13 cellular contexts compared by ENCODE assay signal in genomic region chr9:99445920-99446319, GRCh38.
DNase-seq lines count a peak whose midpoint lies in the region; ATAC-seq and TF ChIP-seq lines count a peak whose summit lies in the region.
"Had no signal": no experiment of that assay in that cellular context is flagged by ENCODE, and none has a peak within 500 bp of the region (broad histone marks: within the 10 kb centered on the region; RNA-seq: fewer than 3 reads in every experiment).

No MANE protein-coding gene starts in this region.

- TF ChIP-seq CTCF in SK-N-SH (IDR thresholded peaks at IDR 0.05) (no peak), heart right ventricle (IDR thresholded peaks at IDR 0.05) (no peak)

- TF ChIP-seq RAD21 in SK-N-SH (IDR thresholded peaks at IDR 0.05; ENCODE audit: low read length), result no peak

- H3K4me1 ChIP-seq in SK-N-SH (ENCODE audit: control insufficient read depth in 1 of 2, insufficient read depth in 2 of 2, low read depth in 1 of 2, low read length in 1 of 2) (peaks cover 0 to 13% of the 10 kb centered on the region in 2 experiments; a peak in 2 of 4 replicates), heart right ventricle (peaks cover 0 to 25% (median 10%) of the 10 kb centered on the region in 9 donors)
- H3K4me1 ChIP-seq: prostate gland had no signal

- POLR2A ChIA-PET in SK-N-SH (lab: Yijun Ruan, JAX), result no interaction called here

- H3K27me3 ChIP-seq in SK-N-SH (ENCODE audit: insufficient read depth) (no peaks in the 10 kb centered on the region; the same call in 1 of the 2 replicates), heart right ventricle (peaks cover 0 to 1% (median 0%) of the 10 kb centered on the region in 7 donors)

- no peaks in the 10 kb centered on the region for H3K79me2 ChIP-seq in SK-N-SH (ENCODE audit: insufficient read depth)

- H4K20me1 ChIP-seq in SK-N-SH (ENCODE audit: insufficient read depth), result no peaks in the 10 kb centered on the region

- DNase-seq in AG20443 (ENCODE audit: low spot score), result peak; percentile 52
- DNase-seq in SK-N-SH, result no peak
- DNase-seq in heart right ventricle, result no peak
- DNase-seq in skeletal muscle cell (ENCODE audit: low read depth), result peak; percentile 18
- DNase-seq in AML-193 (lab: John Stamatoyannopoulos, UW), result no peak
- no peak for DNase-seq in NOMO-1 (lab: John Stamatoyannopoulos, UW; ENCODE audit: unreplicated experiment in 2 of 2)
- no peak for DNase-seq in NOMO-1 treated with dmso at 0.1 percent for 144 hours (lab: John Stamatoyannopoulos, UW; ENCODE audit: unreplicated experiment)
- DNase-seq: activated CD4-positive, alpha-beta T cell treated with anti-CD3 and anti-CD28 coated beads, Interleukin-2, amount 50 U/mL, for 1 hour; activated T-cell treated with anti-CD3 and anti-CD28 coated beads, Interleukin-2, amount 50 U/mL, for 4 hours; naive thymus-derived CD4-positive, alpha-beta T cell; NCI-H146 had no signal

- no peak overlapping the region for H3K4me3 ChIP-seq in SK-N-SH (ENCODE audit: low read depth in 2 of 2, low read length in 1 of 2)
- H3K4me3 ChIP-seq in heart right ventricle, result no peak overlapping the region
- H3K4me3 ChIP-seq in skeletal muscle cell (ENCODE audit: low read depth, low read length), result no peak overlapping the region
- H3K4me3 ChIP-seq: prostate gland had no signal

- H2AFZ ChIP-seq in SK-N-SH (ENCODE audit: low read depth), result no peak overlapping the region; the same call in 1 of the 2 replicates

- 41% methylated on average over 4 of the region's 4 CpGs for WGBS in SK-N-SH (ENCODE audit: low lambda C conversion rate)
- WGBS in heart right ventricle, 2 donors, result 26 to 46% methylated on average over 4 of the region's 4 CpGs

- peak overlapping the region; percentile 56 for H3K4me2 ChIP-seq in SK-N-SH

- peaks cover 15% of the 10 kb centered on the region for H3F3A ChIP-seq in SK-N-SH (replicated peaks; ENCODE audit: insufficient read depth)

- CTCF ChIA-PET in SK-N-SH (lab: Yijun Ruan, JAX), result interaction anchor here (1.1 to 1.3 kb wide), 4 partner anchors 9 to 49 kb away, joined by 3 read pairs; no protein-coding TSS in a partner anchor

- H3K36me3 ChIP-seq in SK-N-SH (replicated peaks in 1 of 2; ENCODE audit: control insufficient read depth in 1 of 2, insufficient read depth in 2 of 2, low read length in 1 of 2) (no peaks in the 10 kb centered on the region), heart right ventricle (no peaks in the 10 kb centered on the region)
- H3K36me3 ChIP-seq: prostate gland had no signal

- ATAC-seq in heart right ventricle (peak in 7 of 8 donors; percentile 8 to 83 (median 47)), HG03571 (IDR thresholded peaks at IDR 0.05; ENCODE audit: unreplicated experiment) (no peak)
- ATAC-seq: activated T-cell treated with anti-CD3 and anti-CD28 coated beads, Interleukin-2, amount 50 U/mL, for 4 hours; naive thymus-derived CD4-positive, alpha-beta T cell had no signal

- no peak overlapping the region for H3K9ac ChIP-seq in SK-N-SH

- no peak for TF ChIP-seq EP300 in SK-N-SH (IDR thresholded peaks at IDR 0.05; ENCODE audit: borderline replicate concordance in 1 of 2, low read depth in 1 of 2, low read length in 1 of 2)

- no peaks in the 10 kb centered on the region for H3K9me2 ChIP-seq in SK-N-SH

- H3K9me3 ChIP-seq in SK-N-SH (no peaks in the 10 kb centered on the region), heart right ventricle (peaks cover 0 to 6% (median 0%) of the 10 kb centered on the region in 11 donors)
- H3K9me3 ChIP-seq: prostate gland had no signal

- intact Hi-C loops in heart right ventricle (cut with DNase I), result loop anchor here in 5 of 10 donors (1.0 to 10.0 kb wide), 7 partner anchors 39 to 376 kb away; partner anchors contain the start of gene NR4A3 (in 2 of the 5)

- H3K27ac ChIP-seq in SK-N-SH (ENCODE audit: low read depth in 2 of 2, low read length in 1 of 2) (peak overlapping the region; percentile 52 to 61), heart right ventricle (peak overlapping the region in 8 of 10 donors; percentile 44 to 85 (median 72))
- H3K27ac ChIP-seq: prostate gland had no signal

TF ChIP-seq in SK-N-SH, 30 proteins besides CTCF, POLR2A, EP300 and RAD21:
- TF ChIP-seq USF1 (IDR thresholded peaks at IDR 0.05; ENCODE audit: borderline replicate concordance, low read depth) (no peak), EZH2phosphoT487 (IDR thresholded peaks at IDR 0.05; ENCODE audit: borderline replicate concordance, low read depth) (no peak), PBX3 (IDR thresholded peaks at IDR 0.05) (peak; percentile 59), NFIC (IDR thresholded peaks at IDR 0.05; ENCODE audit: borderline replicate concordance) (no peak), ELF1 (IDR thresholded peaks at IDR 0.05) (no peak), FOXJ3 (CRISPR knock-in tag; IDR thresholded peaks at IDR 0.05) (no peak), MEF2A (IDR thresholded peaks at IDR 0.05; ENCODE audit: borderline replicate concordance, low read depth) (no peak), TAF1 (IDR thresholded peaks at IDR 0.05; ENCODE audit: borderline replicate concordance, low read depth, low read length) (no peak), TCF12 (IDR thresholded peaks at IDR 0.05) (peak; percentile 10; the same call in 1 of the 2 replicates), ZBTB33 (IDR thresholded peaks at IDR 0.05; ENCODE audit: borderline replicate concordance, low read depth) (no peak), FOSL2 (IDR thresholded peaks at IDR 0.05; ENCODE audit: borderline replicate concordance, low read depth) (no peak), RCOR1 (IDR thresholded peaks at IDR 0.05; ENCODE audit: low read length) (no peak), GABPA (IDR thresholded peaks at IDR 0.05; ENCODE audit: low read depth) (no peak), REST (IDR thresholded peaks at IDR 0.05; ENCODE audit: low read depth, low read length) (no peak), MXI1 (IDR thresholded peaks at IDR 0.05; ENCODE audit: low read depth, low read length) (no peak), GATA2 (CRISPR knock-in tag; IDR thresholded peaks at IDR 0.05) (no peak)

Comparison
In these comparisons a context has a peak if more than half of its experiments do, and no peak if none do; other contexts are left out.
1. DNase-seq: peak in AG20443 (single experiment) and skeletal muscle cell (single experiment); none in SK-N-SH (single experiment), heart right ventricle (0 of 2), AML-193 (0 of 2), NOMO-1 (0 of 2) and NOMO-1 treated with dmso at 0.1 percent for 144 hours (single experiment).